In the genomic region with DNA sequence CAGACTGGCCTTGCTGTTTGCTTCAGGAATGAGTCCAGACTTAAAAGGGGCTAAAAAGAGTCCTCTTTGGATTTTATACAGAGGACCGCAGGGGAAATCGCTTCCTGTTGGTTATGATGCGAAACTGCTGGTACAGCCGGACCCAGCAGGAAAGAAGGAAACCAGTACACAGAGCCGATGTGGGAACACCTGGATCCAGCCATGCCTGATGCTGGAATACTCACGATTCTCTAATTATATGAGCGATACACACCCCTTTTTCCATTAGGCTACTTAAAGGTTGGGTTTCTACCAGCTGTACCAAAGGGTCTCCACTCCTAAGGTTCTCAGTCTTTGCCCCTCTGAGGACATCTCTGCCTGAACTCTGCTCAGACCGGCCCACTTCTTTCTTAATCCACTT, we compare ENCODE assay signal across 1 cellular context.
TF ChIP-seq lines count a peak whose summit lies in the region.

No MANE protein-coding gene starts in this region.

TF ChIP-seq in GM23338, 12 proteins besides CTCF, POLR2A, EP300 and RAD21:
- TF ChIP-seq JUNB (IDR thresholded peaks at IDR 0.05; ENCODE audit: unreplicated experiment) = no peak
